Comparison of ENCODE assay signal across 20 cellular contexts in the genomic region with DNA sequence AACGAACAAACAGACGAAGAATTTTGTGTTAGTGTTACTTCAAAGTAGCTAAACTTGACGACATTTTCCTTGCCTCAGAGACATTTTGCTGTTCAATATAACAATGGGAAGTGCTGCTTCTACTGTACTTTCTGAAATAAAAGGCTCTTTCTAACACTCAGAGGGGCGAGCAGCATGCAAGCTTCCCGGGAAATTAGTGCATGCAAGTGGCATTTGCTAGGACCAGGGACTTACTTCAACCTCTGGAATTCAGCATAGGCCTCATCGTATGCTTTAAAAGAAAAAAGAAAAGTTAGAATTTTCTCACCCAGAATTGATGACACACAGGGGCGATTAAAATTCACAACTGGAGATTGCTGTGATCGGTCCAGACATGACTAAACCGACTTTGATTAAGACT.
A peak's percentile ranks its signal among the peaks of the same experiment; 100 is the strongest.
DNase-seq lines count a peak whose midpoint lies in the region; ATAC-seq and TF ChIP-seq lines count a peak whose summit lies in the region.
"Had no signal": no experiment of that assay in that cellular context is flagged by ENCODE, and none has a peak within 500 bp of the region (broad histone marks: within the 10 kb centered on the region; RNA-seq: fewer than 3 reads in every experiment).

No MANE protein-coding gene starts in this region.

- no peak overlapping the region for H3K27ac ChIP-seq in WERI-Rb-1
- H3K27ac ChIP-seq: BLaER1 treated with 17β-estradiol and CSF1 and Interleukin-3, amounts not matched to agents 10 nM and 100 nM; stomach had no signal

- no peaks in the 10 kb centered on the region for H3K27me3 Mint-ChIP-seq in activated naive CD4-positive, alpha-beta T cell treated with anti-CD3 and anti-CD28 coated beads, Interleukin-2, amount 10 ng/mL, durations not matched to agents 7 days and 5 days
- no peaks in the 10 kb centered on the region for H3K27me3 Mint-ChIP-seq in chondrocyte (ENCODE audit: low read depth)
- H3K27me3 Mint-ChIP-seq in nephron (ENCODE audit: low read depth): no peaks in the 10 kb centered on the region
- H3K27me3 Mint-ChIP-seq: natural killer cell treated with Interleukin-12 subunit alpha and Interleukin-12 subunit beta and Interleukin-15 and Interleukin-18, amount 100 ng/mL, for 72 hours had no signal

- H3K36me3 Mint-ChIP-seq in activated naive CD4-positive, alpha-beta T cell treated with anti-CD3 and anti-CD28 coated beads, Interleukin-2, amount 50 U/mL, for 72 hours: no peaks in the 10 kb centered on the region
- no peaks in the 10 kb centered on the region for H3K36me3 Mint-ChIP-seq in activated naive CD4-positive, alpha-beta T cell treated with anti-CD3 and anti-CD28 coated beads, Interleukin-2, amount 10 ng/mL, durations not matched to agents 7 days and 5 days
- H3K36me3 Mint-ChIP-seq in chondrocyte (ENCODE audit: low read depth) (no peaks in the 10 kb centered on the region), nephron (ENCODE audit: low read depth) (no peaks in the 10 kb centered on the region)
- H3K36me3 Mint-ChIP-seq: natural killer cell treated with Interleukin-12 subunit alpha and Interleukin-12 subunit beta and Interleukin-15 and Interleukin-18, amount 100 ng/mL, for 72 hours had no signal

- no peak overlapping the region for H3K4me3 ChIP-seq in WERI-Rb-1 (ENCODE audit: low read depth, low read length)
- H3K4me3 ChIP-seq: BLaER1 treated with 17β-estradiol and CSF1 and Interleukin-3, amounts not matched to agents 10 nM and 100 nM; stomach had no signal

- no peak for DNase-seq in activated naive CD4-positive, alpha-beta T cell treated with anti-CD3 and anti-CD28 coated beads, Interleukin-2, amount 50 U/mL, for 72 hours (ENCODE audit: low spot score in 2 of 2)
- no peak for DNase-seq in activated naive CD4-positive, alpha-beta T cell treated with anti-CD3 and anti-CD28 coated beads, Interleukin-2, amount 10 ng/mL, durations not matched to agents 7 days and 5 days
- DNase-seq in chondrocyte (ENCODE audit: low spot score) (no peak), DMS53 treated with DMSO at 0.1 percent for 48 hours (lab: John Stamatoyannopoulos, UW; ENCODE audit: unreplicated experiment) (no peak), WERI-Rb-1 (no peak), DMS79 (lab: John Stamatoyannopoulos, UW) (no peak), dedifferentiated amniotic fluid mesenchymal stem cell (ENCODE audit: extremely low spot score) (no peak)
- DNase-seq: activated CD4-positive, alpha-beta T cell treated with anti-CD3 and anti-CD28 coated beads, Interleukin-2, amount 50 U/mL, for 1 hour; activated CD8-positive, alpha-beta memory T cell treated with anti-CD3 and anti-CD28 coated beads, Interleukin-2, amount 50 U/mL, for 48 hours; activated effector memory CD4-positive, alpha-beta T cell treated with anti-CD3 and anti-CD28 coated beads, Interleukin-2, amount 50 U/mL, for 16 hours; central memory CD4-positive, alpha-beta T cell; HFFc6; NCI-H1417; NCI-H526 treated with DMSO at 0.1 percent for 48 hours; stimulated activated CD4-positive, alpha-beta T cell treated with anti-CD3 and anti-CD28 coated beads, Interleukin-4, amount 100 ng/mL, for 1 hour; stomach had no signal

- no peak for ATAC-seq in activated naive CD4-positive, alpha-beta T cell treated with anti-CD3 and anti-CD28 coated beads, Interleukin-2, amount 50 U/mL, for 72 hours
- ATAC-seq: natural killer cell treated with Interleukin-12 subunit alpha and Interleukin-12 subunit beta and Interleukin-15 and Interleukin-18, amount 100 ng/mL, for 72 hours had no signal

- H3K4me1 Mint-ChIP-seq in activated naive CD4-positive, alpha-beta T cell treated with anti-CD3 and anti-CD28 coated beads, Interleukin-2, amount 10 ng/mL, durations not matched to agents 7 days and 5 days: peaks cover 9% of the 10 kb centered on the region
- H3K4me1 Mint-ChIP-seq in chondrocyte (ENCODE audit: low read depth): peaks cover 12% of the 10 kb centered on the region
- peaks cover 37% of the 10 kb centered on the region for H3K4me1 Mint-ChIP-seq in nephron
- H3K4me1 Mint-ChIP-seq: memory B cell had no signal

- H3K36me3 ChIP-seq in WERI-Rb-1: no peaks in the 10 kb centered on the region
- H3K36me3 ChIP-seq: BLaER1 treated with 17β-estradiol and CSF1 and Interleukin-3, amounts not matched to agents 10 nM and 100 nM had no signal

- no peaks in the 10 kb centered on the region for H3K9me3 Mint-ChIP-seq in activated naive CD4-positive, alpha-beta T cell treated with anti-CD3 and anti-CD28 coated beads, Interleukin-2, amount 50 U/mL, for 72 hours
- H3K9me3 Mint-ChIP-seq in activated naive CD4-positive, alpha-beta T cell treated with anti-CD3 and anti-CD28 coated beads, Interleukin-2, amount 10 ng/mL, durations not matched to agents 7 days and 5 days: no peaks in the 10 kb centered on the region
- H3K9me3 Mint-ChIP-seq in chondrocyte (ENCODE audit: low read depth) (no peaks in the 10 kb centered on the region), nephron (no peaks in the 10 kb centered on the region)
- H3K9me3 Mint-ChIP-seq: HFFc6; memory B cell; natural killer cell treated with Interleukin-12 subunit alpha and Interleukin-12 subunit beta and Interleukin-15 and Interleukin-18, amount 100 ng/mL, for 72 hours had no signal

- no peaks in the 10 kb centered on the region for H3K9me3 ChIP-seq in WERI-Rb-1 (ENCODE audit: severe bottlenecking)
- H3K9me3 ChIP-seq: stomach had no signal

- no peak overlapping the region for H3K4me3 Mint-ChIP-seq in activated naive CD4-positive, alpha-beta T cell treated with anti-CD3 and anti-CD28 coated beads, Interleukin-2, amount 10 ng/mL, durations not matched to agents 7 days and 5 days
- H3K4me3 Mint-ChIP-seq in chondrocyte (ENCODE audit: unreplicated experiment) (no peak overlapping the region), nephron (no peak overlapping the region)
- H3K4me3 Mint-ChIP-seq: HFFc6; memory B cell; natural killer cell treated with Interleukin-12 subunit alpha and Interleukin-12 subunit beta and Interleukin-15 and Interleukin-18, amount 100 ng/mL, for 72 hours had no signal

- CTCF ChIA-PET in activated naive CD4-positive, alpha-beta T cell treated with anti-CD3 and anti-CD28 coated beads, Interleukin-2, amount 10 ng/mL, durations not matched to agents 7 days and 5 days (lab: Charles Lee): interaction anchor here (0.9 to 6.7 kb wide), 3 partner anchors 12 to 143 kb away, joined by 3 to 46 read pairs (median 3); no protein-coding TSS in a partner anchor

- no peaks in the 10 kb centered on the region for H3K27me3 ChIP-seq in WERI-Rb-1 (ENCODE audit: insufficient read depth, low read depth, severe bottlenecking)
- H3K27me3 ChIP-seq: BLaER1 treated with 17β-estradiol and CSF1 and Interleukin-3, amounts not matched to agents 10 nM and 100 nM; stomach had no signal

- no peak for TF ChIP-seq CTCF in chondrocyte (IDR thresholded peaks at IDR 0.05)
- TF ChIP-seq CTCF in nephron (IDR thresholded peaks at IDR 0.05; ENCODE audit: unreplicated experiment in 3 of 3): no peak
- no peak for TF ChIP-seq CTCF in WERI-Rb-1 (IDR thresholded peaks at IDR 0.05; ENCODE audit: low read depth, low read length)

- peak overlapping the region; percentile 12 to 66 for H3K27ac Mint-ChIP-seq in activated naive CD4-positive, alpha-beta T cell treated with anti-CD3 and anti-CD28 coated beads, Interleukin-2, amount 50 U/mL, for 72 hours
- H3K27ac Mint-ChIP-seq in activated naive CD4-positive, alpha-beta T cell treated with anti-CD3 and anti-CD28 coated beads, Interleukin-2, amount 10 ng/mL, durations not matched to agents 7 days and 5 days: no peak overlapping the region
- H3K27ac Mint-ChIP-seq in chondrocyte (ENCODE audit: unreplicated experiment) (peak overlapping the region; percentile 25), nephron (peak overlapping the region; percentile 74 to 90 (median 78))
- H3K27ac Mint-ChIP-seq: HFFc6, memory B cell had no signal
